8 cellular contexts compared by ENCODE assay signal in genomic region chr17:7887482-7888183, GRCh38.
DNase-seq lines count a peak whose midpoint lies in the region; ATAC-seq and TF ChIP-seq lines count a peak whose summit lies in the region.

No MANE protein-coding gene starts in this region.

- peak overlapping the region; percentile 34 for H3K9ac ChIP-seq in iPS-18a (ENCODE audit: low read length)

- H3K9me3 ChIP-seq in iPS-18a (ENCODE audit: control insufficient read depth, low read depth, low read length) = no peaks in the 10 kb centered on the region

- H3K27me3 ChIP-seq in brain microvascular endothelial cell (replicated peaks) = no peaks in the 10 kb centered on the region
- peaks cover 18% of the 10 kb centered on the region for H3K27me3 ChIP-seq in iPS-18a (ENCODE audit: control insufficient read depth, insufficient read depth, low read length)

- H3K4me3 ChIP-seq in brain microvascular endothelial cell (ENCODE audit: low read depth, low read length) = peak overlapping the region; percentile 56
- peak overlapping the region; percentile 66 for H3K4me3 ChIP-seq in iPS-18a (ENCODE audit: low read length)
- H3K4me3 ChIP-seq in skeletal muscle cell (ENCODE audit: low read depth, low read length) = peak overlapping the region; percentile 66

- in situ Hi-C loops in brain microvascular endothelial cell (cut with HindIII; ENCODE audit: low pct_ligation_motif_present, low sequenced_read_pairs) = no loop called here

- peaks cover 18% of the 10 kb centered on the region for H3K36me3 ChIP-seq in brain microvascular endothelial cell (replicated peaks)
- no peaks in the 10 kb centered on the region for H3K36me3 ChIP-seq in iPS-18a (ENCODE audit: control insufficient read depth, low read depth, low read length)

- H3K4me1 ChIP-seq in iPS-18a (ENCODE audit: control insufficient read depth, low read depth, low read length) = peaks cover 31% of the 10 kb centered on the region

- TF ChIP-seq CTCF in brain microvascular endothelial cell (IDR thresholded peaks at IDR 0.05; ENCODE audit: low read depth, low read length, missing control alignments) = no peak

- peak; percentile 58 for ATAC-seq in HG02610 (IDR thresholded peaks at IDR 0.05; ENCODE audit: unreplicated experiment)
- ATAC-seq in HG03565 (IDR thresholded peaks at IDR 0.05; ENCODE audit: unreplicated experiment) = no peak

- H3K27ac ChIP-seq in brain microvascular endothelial cell (peak overlapping the region; percentile 84), iPS-18a (ENCODE audit: low read length) (no peak overlapping the region)

- DNase-seq in DMS53 (lab: John Stamatoyannopoulos, UW) (peak; percentile 99), NCI-H2081 treated with DMSO at 0.1 percent for 48 hours (lab: John Stamatoyannopoulos, UW) (peak; percentile 71), UCSD-AML1 (lab: John Stamatoyannopoulos, UW; ENCODE audit: unreplicated experiment) (peak; percentile 92), brain microvascular endothelial cell (peak; percentile 98), skeletal muscle cell (ENCODE audit: low read depth) (peak; percentile 96)
